In genomic region chr2:236828002-236828401, GRCh38 we compare ENCODE assay signal across 27 cellular contexts.
DNase-seq lines count a peak whose midpoint lies in the region; ATAC-seq and TF ChIP-seq lines count a peak whose summit lies in the region.
"Had no signal": no experiment of that assay in that cellular context is flagged by ENCODE, and none has a peak within 500 bp of the region (broad histone marks: within the 10 kb centered on the region; RNA-seq: fewer than 3 reads in every experiment).

No MANE protein-coding gene starts in this region.

- no peaks in the 10 kb centered on the region for H3K36me3 ChIP-seq in mesendoderm (ENCODE audit: control insufficient read depth, insufficient read depth, low read length)
- H3K36me3 ChIP-seq: BLaER1 treated with 17β-estradiol and CSF1 and Interleukin-3, amounts not matched to agents 10 nM and 100 nM; gastrocnemius medialis; right lobe of liver; WERI-Rb-1 had no signal

- H4K8ac ChIP-seq in mesendoderm (ENCODE audit: low read depth, low read length) = no peak overlapping the region

- no peak overlapping the region for H3K27ac Mint-ChIP-seq in chondrocyte (ENCODE audit: unreplicated experiment)
- H3K27ac Mint-ChIP-seq: activated naive CD4-positive, alpha-beta T cell treated with anti-CD3 and anti-CD28 coated beads, Interleukin-2, amount 50 U/mL, for 24 hours; mesothelial cell of epicardium; naive thymus-derived CD8-positive, alpha-beta T cell; T-helper 2 cell treated with Interferon-gamma antibody and Interleukin-4, amounts not matched to agents 5 μg/mL and 100 μg/mL, for 36 hours had no signal

- H3K4me2 ChIP-seq in mesendoderm (ENCODE audit: low read length) = no peak overlapping the region
- H3K4me2 ChIP-seq: BLaER1 treated with 17β-estradiol and CSF1 and Interleukin-3, amounts not matched to agents 10 nM and 100 nM had no signal

- H3K56ac ChIP-seq in mesendoderm (ENCODE audit: low read length) = no peak overlapping the region

- no peak for ATAC-seq in HG02852 (IDR thresholded peaks at IDR 0.05; ENCODE audit: unreplicated experiment)
- ATAC-seq in GM18520 (IDR thresholded peaks at IDR 0.05; ENCODE audit: unreplicated experiment) = no peak
- ATAC-seq: gastrocnemius medialis; naive thymus-derived CD8-positive, alpha-beta T cell; stimulated activated naive CD8-positive, alpha-beta T cell treated with anti-CD3 and anti-CD28 coated beads, Interleukin-15, Interleukin-2, amounts not matched to agents 100 U/mL and 50 U/mL, for 24 hours had no signal

- TF ChIP-seq CTCF in coronary artery (IDR thresholded peaks at IDR 0.05) = no peak
- no peak for TF ChIP-seq CTCF in chondrocyte (IDR thresholded peaks at IDR 0.05)

- H3K4ac ChIP-seq in mesendoderm (ENCODE audit: low read depth, low read length) = no peak overlapping the region

- no peaks in the 10 kb centered on the region for H3K27me3 Mint-ChIP-seq in chondrocyte (ENCODE audit: low read depth)

- no peak overlapping the region for H3K27ac ChIP-seq in coronary artery
- H3K27ac ChIP-seq in mesendoderm (ENCODE audit: low read depth, low read length) = no peak overlapping the region
- H3K27ac ChIP-seq: BLaER1 treated with 17β-estradiol and CSF1 and Interleukin-3, amounts not matched to agents 10 nM and 100 nM; gastrocnemius medialis; parathyroid adenoma; WERI-Rb-1 had no signal

- H3K9me3 Mint-ChIP-seq in chondrocyte (ENCODE audit: low read depth) = no peaks in the 10 kb centered on the region
- H3K9me3 Mint-ChIP-seq: activated naive CD4-positive, alpha-beta T cell treated with anti-CD3 and anti-CD28 coated beads, Interleukin-2, amount 50 U/mL, for 24 hours; mesothelial cell of epicardium; naive thymus-derived CD8-positive, alpha-beta T cell; T-helper 2 cell treated with Interferon-gamma antibody and Interleukin-4, amounts not matched to agents 5 μg/mL and 100 μg/mL, for 36 hours had no signal

- H3K4me3 Mint-ChIP-seq in chondrocyte (ENCODE audit: unreplicated experiment) = no peak overlapping the region
- H3K4me3 Mint-ChIP-seq: activated naive CD4-positive, alpha-beta T cell treated with anti-CD3 and anti-CD28 coated beads, Interleukin-2, amount 50 U/mL, for 24 hours; mesothelial cell of epicardium; naive thymus-derived CD8-positive, alpha-beta T cell; T-helper 2 cell treated with Interferon-gamma antibody and Interleukin-4, amounts not matched to agents 5 μg/mL and 100 μg/mL, for 36 hours had no signal

- H4K5ac ChIP-seq in mesendoderm (ENCODE audit: low read length) = no peak overlapping the region

- H3K9ac ChIP-seq in mesendoderm (ENCODE audit: low read length) = no peak overlapping the region
- H3K9ac ChIP-seq: BLaER1 treated with 17β-estradiol and CSF1 and Interleukin-3, amounts not matched to agents 10 nM and 100 nM; parathyroid adenoma had no signal

- no peaks in the 10 kb centered on the region for H3K79me1 ChIP-seq in mesendoderm (ENCODE audit: low read length)

- peaks cover 10% of the 10 kb centered on the region for H3K4me1 Mint-ChIP-seq in chondrocyte (ENCODE audit: low read depth)
- H3K4me1 Mint-ChIP-seq: activated naive CD4-positive, alpha-beta T cell treated with anti-CD3 and anti-CD28 coated beads, Interleukin-2, amount 50 U/mL, for 24 hours; naive thymus-derived CD8-positive, alpha-beta T cell had no signal

- H3K27me3 ChIP-seq in mesendoderm (ENCODE audit: insufficient read depth, low read length, poor library complexity) = no peaks in the 10 kb centered on the region
- H3K27me3 ChIP-seq: BLaER1 treated with 17β-estradiol and CSF1 and Interleukin-3, amounts not matched to agents 10 nM and 100 nM; gastrocnemius medialis; right lobe of liver had no signal

- H2BK15ac ChIP-seq in mesendoderm (replicated peaks; ENCODE audit: low read depth) = no peak overlapping the region

- H3K18ac ChIP-seq in mesendoderm (ENCODE audit: low read length) = no peak overlapping the region

- peaks cover 10% of the 10 kb centered on the region for H3K4me1 ChIP-seq in mesendoderm (ENCODE audit: control insufficient read depth, low read depth, low read length)
- H3K4me1 ChIP-seq: parathyroid adenoma had no signal

- H3K36me3 Mint-ChIP-seq in chondrocyte (ENCODE audit: low read depth) = no peaks in the 10 kb centered on the region
- H3K36me3 Mint-ChIP-seq: activated naive CD4-positive, alpha-beta T cell treated with anti-CD3 and anti-CD28 coated beads, Interleukin-2, amount 50 U/mL, for 24 hours; mesothelial cell of epicardium; naive thymus-derived CD8-positive, alpha-beta T cell had no signal

- no peak overlapping the region for H2BK120ac ChIP-seq in mesendoderm (ENCODE audit: low read depth, low read length)

- H2BK5ac ChIP-seq in mesendoderm (ENCODE audit: low read length) = peak overlapping the region; percentile 34

- H3K23ac ChIP-seq in mesendoderm (ENCODE audit: low read length) = no peak overlapping the region

- no peaks in the 10 kb centered on the region for H3K79me2 ChIP-seq in mesendoderm (ENCODE audit: control insufficient read depth, insufficient read depth, low read length)
- H3K79me2 ChIP-seq: parathyroid adenoma had no signal

- H2AK5ac ChIP-seq in mesendoderm (ENCODE audit: low read length) = no peak overlapping the region

- no CpG with 5 or more reads among the region's 3 CpGs for WGBS in mesendoderm (ENCODE audit: extremely low coverage, insufficient coverage, low lambda C conversion rate)

- H3K4me3 ChIP-seq in coronary artery = no peak overlapping the region
- no peak overlapping the region for H3K4me3 ChIP-seq in mesendoderm (ENCODE audit: low read length)
- H3K4me3 ChIP-seq: BLaER1 treated with 17β-estradiol and CSF1 and Interleukin-3, amounts not matched to agents 10 nM and 100 nM; gastrocnemius medialis; right lobe of liver had no signal

- DNase-seq in DMS79 treated with DMSO at 0.1 percent for 48 hours (lab: John Stamatoyannopoulos, UW) (peak; percentile 37), coronary artery (ENCODE audit: low spot score) (peak; percentile 46), glomerular endothelial cell (ENCODE audit: extremely low read depth, low read depth, low spot score) (peak; percentile 80), mesendoderm (peak; percentile 78), AG20443 (ENCODE audit: low spot score) (no peak), chondrocyte (ENCODE audit: low spot score) (no peak)
- DNase-seq: activated CD4-positive, alpha-beta T cell treated with anti-CD3 and anti-CD28 coated beads, Interleukin-2, amount 50 U/mL, for 4 hours; anterior cingulate cortex; Caco-2; central memory CD4-positive, alpha-beta T cell; erythroblast; gastrocnemius medialis; naive thymus-derived CD8-positive, alpha-beta T cell; NCI-H1105; NCI-H2029; NCI-H226; NCI-H774; stimulated activated naive CD8-positive, alpha-beta T cell treated with anti-CD3 and anti-CD28 coated beads, Interleukin-15, Interleukin-2, amounts not matched to agents 100 U/mL and 50 U/mL, for 24 hours; WERI-Rb-1 had no signal

Comparison
In these comparisons a context has a peak if more than half of its experiments do, and no peak if none do; other contexts are left out.
1. DNase-seq: peak in DMS79 treated with DMSO at 0.1 percent for 48 hours (single experiment), coronary artery (single experiment), glomerular endothelial cell (single experiment) and mesendoderm (single experiment); none in AG20443 (single experiment) and chondrocyte (single experiment).